In the genomic region with DNA sequence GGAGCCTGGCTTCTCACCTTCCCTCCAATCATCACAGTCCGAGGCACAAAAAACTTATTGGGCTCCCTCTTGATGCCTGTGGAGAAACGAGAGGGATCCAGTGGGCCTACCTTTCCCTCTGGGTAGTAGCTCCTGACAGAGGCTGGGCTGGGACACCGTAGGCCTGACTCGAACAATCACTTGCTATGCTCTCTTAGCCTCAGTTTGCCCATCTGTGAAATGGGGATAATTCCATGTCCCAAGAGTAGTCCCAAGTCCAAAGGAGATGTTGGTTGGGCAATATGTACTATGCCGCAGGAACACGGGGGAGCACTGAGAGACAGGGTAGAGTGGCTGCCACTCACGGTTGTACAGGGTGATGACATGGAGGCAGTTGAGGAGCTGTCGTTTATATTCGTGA, we compare ENCODE assay signal across 17 cellular contexts. TPM values are rescaled to one million over a fixed set of nuclear protein-coding genes. Genes with fewer than 3 reads are reported as not detected.
"Had no signal": no experiment of that assay in that cellular context is flagged by ENCODE, and none has a peak within 500 bp of the region (broad histone marks: within the 10 kb centered on the region; RNA-seq: fewer than 3 reads in every experiment).

No MANE protein-coding gene starts in this region.

- H3K27me3 ChIP-seq: left lung, thyroid gland had no signal

- DNase-seq: activated CD4-positive, alpha-beta T cell treated with anti-CD3 and anti-CD28 coated beads, Interleukin-2, amount 10 ng/mL, durations not matched to agents 7 days and 5 days; activated CD8-positive, alpha-beta memory T cell treated with anti-CD3 and anti-CD28 coated beads, Interleukin-2, amount 50 U/mL, for 48 hours; activated gamma-delta T cell; activated T-cell treated with anti-CD3 and anti-CD28 coated beads, Interleukin-2, amount 50 U/mL, for 72 hours; hippocampal formation; left lung; mammary epithelial cell; stimulated activated CD4-positive, alpha-beta T cell treated with anti-CD3 and anti-CD28 coated beads, Interleukin-2, amount 100 ng/mL, for 48 hours; thyroid gland had no signal

- H3K79me2 ChIP-seq: parathyroid adenoma had no signal

- H3K4me2 ChIP-seq: neural progenitor cell had no signal

- H3K4me3 ChIP-seq: coronary artery, left lung, neural progenitor cell, thyroid gland had no signal

- H3K27me3 Mint-ChIP-seq: activated CD4-positive, alpha-beta T cell treated with anti-CD3 and anti-CD28 coated beads, Interleukin-2, amount 10 ng/mL, durations not matched to agents 7 days and 5 days; stimulated activated memory B cell treated with anti-CD40 and anti-IgM and Interleukin-4, amounts not matched to agents 10 μg/mL and 1 μg/mL and 100 μg/mL, for 72 hours had no signal

- H3K27ac ChIP-seq: coronary artery, left lung, neural progenitor cell, parathyroid adenoma, thyroid gland had no signal

- H3K27ac Mint-ChIP-seq: activated T-cell treated with anti-CD3 and anti-CD28 coated beads, Interleukin-2, amount 50 U/mL, for 72 hours; neural progenitor cell had no signal

- ATAC-seq: activated naive CD4-positive, alpha-beta T cell treated with anti-CD3 and anti-CD28 coated beads, Interleukin-2, amount 50 U/mL, for 72 hours; activated T-cell treated with anti-CD3 and anti-CD28 coated beads, Interleukin-2, amount 50 U/mL, for 72 hours; esophagus mucosa; left lung; stimulated activated memory B cell treated with anti-CD40 and anti-IgM and Interleukin-4, amounts not matched to agents 10 μg/mL and 1 μg/mL and 100 μg/mL, for 72 hours had no signal

- H3K9me3 Mint-ChIP-seq: activated CD4-positive, alpha-beta T cell treated with anti-CD3 and anti-CD28 coated beads, Interleukin-2, amount 10 ng/mL, durations not matched to agents 7 days and 5 days; activated naive CD4-positive, alpha-beta T cell treated with anti-CD3 and anti-CD28 coated beads, Interleukin-2, amount 50 U/mL, for 72 hours; activated T-cell treated with anti-CD3 and anti-CD28 coated beads, Interleukin-2, amount 50 U/mL, for 72 hours; neural progenitor cell; stimulated activated memory B cell treated with anti-CD40 and anti-IgM and Interleukin-4, amounts not matched to agents 10 μg/mL and 1 μg/mL and 100 μg/mL, for 72 hours had no signal

- H3K36me3 Mint-ChIP-seq: activated naive CD4-positive, alpha-beta T cell treated with anti-CD3 and anti-CD28 coated beads, Interleukin-2, amount 50 U/mL, for 72 hours; neural progenitor cell had no signal

- H3K36me3 ChIP-seq: neural progenitor cell, thyroid gland had no signal

- H3K9ac ChIP-seq: neural progenitor cell, parathyroid adenoma had no signal

- H3K4me1 ChIP-seq: left lung, neural progenitor cell, parathyroid adenoma had no signal

- H3K4me3 Mint-ChIP-seq: activated CD4-positive, alpha-beta T cell treated with anti-CD3 and anti-CD28 coated beads, Interleukin-2, amount 10 ng/mL, durations not matched to agents 7 days and 5 days; activated T-cell treated with anti-CD3 and anti-CD28 coated beads, Interleukin-2, amount 50 U/mL, for 72 hours; neural progenitor cell; stimulated activated memory B cell treated with anti-CD40 and anti-IgM and Interleukin-4, amounts not matched to agents 10 μg/mL and 1 μg/mL and 100 μg/mL, for 72 hours had no signal

- FAIRE-seq: keratinocyte, urothelium cell line had no signal

- H2AFZ ChIP-seq: neural progenitor cell, parathyroid adenoma had no signal

- H3K9me3 ChIP-seq: left lung, thyroid gland had no signal

RNA-seq across cellular contexts. Expression of gene RASGRP2, which starts 7.6 kb away (rescaled TPM):
- polyA plus RNA-seq: mammary epithelial cell had no signal

RNA-seq across cellular contexts. Expression of gene NRXN2, which starts 28.6 kb away (rescaled TPM):
- polyA plus RNA-seq: keratinocyte had no signal
